Comparison of ENCODE assay signal across 8 cellular contexts in genomic region chr12:49827351-49828099, GRCh38. TPM values are rescaled to one million over a fixed set of nuclear protein-coding genes. Genes with fewer than 3 reads are reported as not detected.
DNase-seq lines count a peak whose midpoint lies in the region; ATAC-seq, FAIRE-seq and TF ChIP-seq lines count a peak whose summit lies in the region.

No MANE protein-coding gene starts in this region.

- intact Hi-C loops in endothelial cell of umbilical vein (cut with micrococcal nuclease), result loop anchor here (1.0 to 5.0 kb wide), 3 partner anchors 12 to 190 kb away; no protein-coding TSS in a partner anchor

- H3K27me3 Mint-ChIP-seq in CD8-positive, alpha-beta memory T cell, result peaks cover 0 to 3% of the 10 kb centered on the region in 2 donors

- CTCF ChIA-PET in CD8-positive, alpha-beta memory T cell (lab: Charles Lee), result interaction anchor here (1.1 to 4.4 kb wide), 4 partner anchors 9 to 86 kb away, joined by 4 to 44 read pairs (median 8); partner anchors contain the start of genes BCDIN3D and TMBIM6
- CTCF ChIA-PET in endothelial cell of umbilical vein (lab: Charles Lee), result interaction anchor here (0.6 to 6.1 kb wide), 11 partner anchors 8 to 118 kb away, joined by 3 to 53 read pairs (median 3); partner anchors contain the start of gene TMBIM6

- peak overlapping the region; percentile 69 for H3K9ac ChIP-seq in endothelial cell of umbilical vein (replicated peaks; ENCODE audit: extremely low read depth, insufficient read depth, low read length)

- peak; percentile 17 to 75 (median 40) for DNase-seq in CD8-positive, alpha-beta memory T cell
- DNase-seq in NCI-H226 (peak; percentile 95), endothelial cell of umbilical vein (ENCODE audit: low read depth, low spot score) (peak; percentile 59)
- peak; percentile 73 for DNase-seq in activated CD8-positive, alpha-beta memory T cell treated with anti-CD3 and anti-CD28 coated beads, Interleukin-2, amount 50 U/mL, for 48 hours
- DNase-seq in stimulated activated naive CD8-positive, alpha-beta T cell treated with anti-CD3 and anti-CD28 coated beads, Interleukin-15, Interleukin-2, amounts not matched to agents 100 U/mL and 50 U/mL, for 24 hours, result peak; percentile 63

- H3K4me3 ChIP-seq in CD8-positive, alpha-beta memory T cell (ENCODE audit: low read length), result peak overlapping the region; percentile 51
- peak overlapping the region; percentile 58 to 76 (median 72) for H3K4me3 ChIP-seq in endothelial cell of umbilical vein (replicated peaks in 1 of 3; ENCODE audit: insufficient read depth in 1 of 3, low read depth in 1 of 3, low read length in 3 of 3)
- H3K4me3 ChIP-seq in mesodermal cell (ENCODE audit: extremely low read depth, insufficient read depth, low read length, poor library complexity, severe bottlenecking), result peak overlapping the region; percentile 70

- no TSS peak for BruUV-seq in endothelial cell of umbilical vein (replicated peaks; lab: Mats Ljungman, UMichigan)

- peak overlapping the region; percentile 92 to 99 (median 97) for H3K4me3 Mint-ChIP-seq in CD8-positive, alpha-beta memory T cell

- H3K4me2 ChIP-seq in endothelial cell of umbilical vein (ENCODE audit: insufficient read depth, low read length), result peak overlapping the region; percentile 67

- H3K36me3 ChIP-seq in CD8-positive, alpha-beta memory T cell (ENCODE audit: insufficient read depth, low read length), result no peaks in the 10 kb centered on the region
- H3K36me3 ChIP-seq in endothelial cell of umbilical vein (ENCODE audit: control insufficient read depth in 2 of 2, extremely low read depth in 1 of 2, insufficient read depth in 2 of 2, low read length in 2 of 2), result peaks cover 0 to 4% of the 10 kb centered on the region in 2 experiments
- peaks cover 29% of the 10 kb centered on the region for H3K36me3 ChIP-seq in mesodermal cell (ENCODE audit: control insufficient read depth, insufficient read depth, low read length)

- H3K27me3 ChIP-seq in CD8-positive, alpha-beta memory T cell (ENCODE audit: insufficient read depth, low read length, poor library complexity, severe bottlenecking), result no peaks in the 10 kb centered on the region
- H3K27me3 ChIP-seq in endothelial cell of umbilical vein (ENCODE audit: control insufficient read depth in 2 of 2, insufficient read depth in 2 of 2, low read length in 2 of 2), result no peaks in the 10 kb centered on the region

- H3K27ac ChIP-seq in CD8-positive, alpha-beta memory T cell (ENCODE audit: low read depth, low read length), result peak overlapping the region; percentile 12
- H3K27ac ChIP-seq in endothelial cell of umbilical vein (ENCODE audit: insufficient read depth, low read depth, low read length) (peak overlapping the region; percentile 43), mesodermal cell (ENCODE audit: low read depth, low read length, severe bottlenecking) (peak overlapping the region; percentile 89)

- dilution Hi-C loops in endothelial cell of umbilical vein (cut with MboI; ENCODE audit: extremely low pct_ligation_motif_present, low sequenced_read_pairs), result no loop called here

- 1 to 2% methylated on average over 15 to 16 of the region's 38 CpGs for WGBS in mesodermal cell (ENCODE audit: insufficient coverage in 2 of 2), 2 experiments

- no peak for TF ChIP-seq CTCF in endothelial cell of umbilical vein (IDR thresholded peaks at IDR 0.05; ENCODE audit: extremely low read depth in 1 of 2, insufficient read depth in 1 of 2, low read depth in 1 of 2, low read length in 2 of 2)

- H3K4me1 Mint-ChIP-seq in CD8-positive, alpha-beta memory T cell, result peaks cover 32 to 39% (median 35%) of the 10 kb centered on the region in 3 donors

- H3K9me3 Mint-ChIP-seq in CD8-positive, alpha-beta memory T cell, result no peaks in the 10 kb centered on the region

- FAIRE-seq in endothelial cell of umbilical vein (lab: Jason Lieb, UNC), result peak; percentile 50

- TF ChIP-seq POLR2A in endothelial cell of umbilical vein (IDR thresholded peaks at IDR 0.05; ENCODE audit: low read depth, low read length), result no peak

- peaks cover 49% of the 10 kb centered on the region for H3K79me2 ChIP-seq in endothelial cell of umbilical vein (ENCODE audit: control insufficient read depth, insufficient read depth, low read length)

- H3K9me3 ChIP-seq in CD8-positive, alpha-beta memory T cell (ENCODE audit: low read length), result no peaks in the 10 kb centered on the region
- H3K9me3 ChIP-seq in endothelial cell of umbilical vein (replicated peaks; ENCODE audit: control insufficient read depth, insufficient read depth, low read length) (no peaks in the 10 kb centered on the region), mesodermal cell (ENCODE audit: control insufficient read depth, low read length) (no peaks in the 10 kb centered on the region)

- H3K36me3 Mint-ChIP-seq in CD8-positive, alpha-beta memory T cell, result peaks cover 0 to 6% (median 0%) of the 10 kb centered on the region in 3 donors

- H2AFZ ChIP-seq in endothelial cell of umbilical vein (ENCODE audit: low read depth, low read length), result peak overlapping the region; percentile 52

- peaks cover 16% of the 10 kb centered on the region for H3K4me1 ChIP-seq in CD8-positive, alpha-beta memory T cell (ENCODE audit: insufficient read depth, low read length)
- H3K4me1 ChIP-seq in endothelial cell of umbilical vein (ENCODE audit: control insufficient read depth, extremely low read depth, insufficient read depth, low read length) (peaks cover 35% of the 10 kb centered on the region), mesodermal cell (ENCODE audit: control insufficient read depth, insufficient read depth, low read length, poor library complexity, severe bottlenecking) (peaks cover 25% of the 10 kb centered on the region)

- no peaks in the 10 kb centered on the region for H4K20me1 ChIP-seq in endothelial cell of umbilical vein (replicated peaks; ENCODE audit: control insufficient read depth, extremely low read depth, insufficient read depth, low read length)

- ATAC-seq in GM21619 (IDR thresholded peaks at IDR 0.05; ENCODE audit: unreplicated experiment), result peak; percentile 23
- peak; percentile 3 for ATAC-seq in stimulated activated naive CD8-positive, alpha-beta T cell treated with anti-CD3 and anti-CD28 coated beads, Interleukin-15, Interleukin-2, amounts not matched to agents 100 U/mL and 50 U/mL, for 24 hours
- ATAC-seq in HG02610 (IDR thresholded peaks at IDR 0.05; ENCODE audit: unreplicated experiment), result no peak

- POLR2A ChIA-PET in CD8-positive, alpha-beta memory T cell (lab: Charles Lee), result interaction anchor here (1.1 to 1.4 kb wide), 3 partner anchors 15 to 86 kb away, joined by 5 to 11 read pairs (median 10); partner anchors contain the start of genes BCDIN3D and TMBIM6
- POLR2A ChIA-PET in endothelial cell of umbilical vein (lab: Charles Lee), result interaction anchor here (0.7 to 1.6 kb wide), 8 partner anchors 8 to 193 kb away, joined by 3 to 10 read pairs (median 6); partner anchors contain the start of gene TMBIM6

- peak overlapping the region; percentile 67 to 95 (median 80) for H3K27ac Mint-ChIP-seq in CD8-positive, alpha-beta memory T cell

- H3K9me1 ChIP-seq in endothelial cell of umbilical vein (replicated peaks; ENCODE audit: control insufficient read depth, extremely low read depth, insufficient read depth, low read length), result no peaks in the 10 kb centered on the region

TF ChIP-seq in endothelial cell of umbilical vein, 7 proteins besides CTCF, POLR2A, EP300 and RAD21:
- no peak for TF ChIP-seq GATA2 (IDR thresholded peaks at IDR 0.05; ENCODE audit: insufficient read depth, insufficient read length, low read depth, low read length)
- no peak for TF ChIP-seq FOS (IDR thresholded peaks at IDR 0.05; ENCODE audit: borderline replicate concordance, insufficient read depth, low read length)
- no peak for TF ChIP-seq POLR2AphosphoS5 (IDR thresholded peaks at IDR 0.05; ENCODE audit: insufficient read depth, low read depth, low read length)
- no peak for TF ChIP-seq MYC (IDR thresholded peaks at IDR 0.05; ENCODE audit: low read depth, low read length)
- no peak for TF ChIP-seq JUN (IDR thresholded peaks at IDR 0.05; ENCODE audit: borderline replicate concordance, insufficient read depth, insufficient read length, low read depth)
- no peak for TF ChIP-seq MAX (IDR thresholded peaks at IDR 0.05; ENCODE audit: insufficient read depth, insufficient read length)
- no peak for TF ChIP-seq EZH2 (IDR thresholded peaks at IDR 0.05; ENCODE audit: borderline replicate concordance, low read depth, low read length, severe bottlenecking)

RNA-seq across cellular contexts. Expression of gene NCKAP5L, which starts 0.7 kb away (rescaled TPM):
- 1 to 10 TPM; 4.8 to 5.5 TPM for total RNA-seq in CD8-positive, alpha-beta memory T cell
- polyA plus RNA-seq in CD8-positive, alpha-beta memory T cell, result 4.3 TPM
- total RNA-seq in endothelial cell of umbilical vein, result 46.1 and 52.1 TPM in 2 replicates
- polyA plus RNA-seq in endothelial cell of umbilical vein, result 17.4 and 22.7 TPM in 2 replicates
- 10.1 and 15.0 TPM in 2 replicates for polyA plus RNA-seq in endothelial cell of umbilical vein (2011; cell fraction: cytosol; rRNA removed)
- polyA plus RNA-seq in endothelial cell of umbilical vein (2011; cell fraction: nucleus; rRNA removed), result 42.4 and 45.5 TPM in 2 replicates
- 18.4 and 23.6 TPM in 2 replicates for polyA plus RNA-seq in endothelial cell of umbilical vein (2012)
- polyA minus RNA-seq in endothelial cell of umbilical vein, result 23.1 and 25.5 TPM in 2 replicates
- polyA minus RNA-seq in endothelial cell of umbilical vein (2011; cell fraction: cytosol; rRNA and poly(A)+ RNA removed), result 7.8 TPM
- polyA minus RNA-seq in endothelial cell of umbilical vein (2011; cell fraction: nucleus; rRNA and poly(A)+ RNA removed), result 29.3 and 38.6 TPM in 2 replicates
- 32.2 TPM for polyA plus RNA-seq in mesodermal cell (2013, experiment 1 of 2)
- 26.3 TPM for polyA plus RNA-seq in mesodermal cell (2013, experiment 2 of 2)

RNA-seq across cellular contexts. Expression of gene BCDIN3D, which starts 15.4 kb away (rescaled TPM):
- 1 to 10 TPM; 6.5 to 7.6 TPM for total RNA-seq in CD8-positive, alpha-beta memory T cell
- 6.4 TPM for polyA plus RNA-seq in CD8-positive, alpha-beta memory T cell
- total RNA-seq in endothelial cell of umbilical vein, result 2.5 and 3.1 TPM in 2 replicates
- polyA plus RNA-seq in endothelial cell of umbilical vein, result 1.8 TPM in 2 replicates
- polyA plus RNA-seq in endothelial cell of umbilical vein (2011; cell fraction: cytosol; rRNA removed), result 1.5 and 1.7 TPM in 2 replicates
- polyA plus RNA-seq in endothelial cell of umbilical vein (2011; cell fraction: nucleus; rRNA removed), result 1.4 and 1.5 TPM in 2 replicates
- 1.1 and 2.1 TPM in 2 replicates for polyA plus RNA-seq in endothelial cell of umbilical vein (2012)
- 0.92 and 2.1 TPM in 2 replicates for polyA minus RNA-seq in endothelial cell of umbilical vein
- polyA minus RNA-seq in endothelial cell of umbilical vein (2011; cell fraction: cytosol; rRNA and poly(A)+ RNA removed), result 1.9 TPM
- polyA minus RNA-seq in endothelial cell of umbilical vein (2011; cell fraction: nucleus; rRNA and poly(A)+ RNA removed), result 1.2 and 2.4 TPM in 2 replicates
- polyA plus RNA-seq in mesodermal cell (2013, experiment 1 of 2), result 3.7 TPM
- 2.8 TPM for polyA plus RNA-seq in mesodermal cell (2013, experiment 2 of 2)

Comparison
In these comparisons a context has a peak if more than half of its experiments do, and no peak if none do; other contexts are left out.
1. DNase-seq: peak in every context shown above with its lines; median percentile 95 in NCI-H226; 73 in activated CD8-positive, alpha-beta memory T cell treated with anti-CD3 and anti-CD28 coated beads, Interleukin-2, amount 50 U/mL, for 48 hours; 63 in stimulated activated naive CD8-positive, alpha-beta T cell treated with anti-CD3 and anti-CD28 coated beads, Interleukin-15, Interleukin-2, amounts not matched to agents 100 U/mL and 50 U/mL, for 24 hours; 59 in endothelial cell of umbilical vein; 40 in CD8-positive, alpha-beta memory T cell.
2. H3K27ac ChIP-seq: peak in every context shown above with its lines; median percentile 89 in mesodermal cell; 43 in endothelial cell of umbilical vein; 12 in CD8-positive, alpha-beta memory T cell.